9 cellular contexts compared by ENCODE assay signal in genomic region chr6:107822154-107823046, GRCh38. TPM values are rescaled to one million over a fixed set of nuclear protein-coding genes. Genes with fewer than 3 reads are reported as not detected.
DNase-seq lines count a peak whose midpoint lies in the region; ATAC-seq and TF ChIP-seq lines count a peak whose summit lies in the region.
"Had no signal": no experiment of that assay in that cellular context is flagged by ENCODE, and none has a peak within 500 bp of the region (broad histone marks: within the 10 kb centered on the region; RNA-seq: fewer than 3 reads in every experiment).

No MANE protein-coding gene starts in this region.

- no peak for TF ChIP-seq POLR2A in body of pancreas (IDR thresholded peaks at IDR 0.05)

- peaks cover 67% of the 10 kb centered on the region for H3K4me1 Mint-ChIP-seq in stimulated activated memory B cell treated with anti-CD40 and anti-IgM and Interleukin-4, amounts not matched to agents 10 μg/mL and 1 μg/mL and 100 μg/mL, for 72 hours
- H3K4me1 Mint-ChIP-seq in glutamatergic neuron (ENCODE audit: low read depth, unreplicated experiment), result peaks cover 14% of the 10 kb centered on the region

- ATAC-seq in GM21528 (IDR thresholded peaks at IDR 0.05; ENCODE audit: low FRiP score, unreplicated experiment) (peak; percentile 55), body of pancreas (no peak), GM18519 (IDR thresholded peaks at IDR 0.05; ENCODE audit: low FRiP score, unreplicated experiment) (no peak)
- ATAC-seq in stimulated activated memory B cell treated with anti-CD40 and anti-IgM and Interleukin-4, amounts not matched to agents 10 μg/mL and 1 μg/mL and 100 μg/mL, for 72 hours, result no peak
- ATAC-seq: Panc1 had no signal

- H3K9me3 ChIP-seq in OCI-LY7 (ENCODE audit: low read length), result no peaks in the 10 kb centered on the region
- H3K9me3 ChIP-seq in body of pancreas, result no peaks in the 10 kb centered on the region

- no peaks in the 10 kb centered on the region for H4K20me1 ChIP-seq in OCI-LY7 (ENCODE audit: insufficient read depth, low read length)

- H3K36me3 Mint-ChIP-seq in stimulated activated memory B cell treated with anti-CD40 and anti-IgM and Interleukin-4, amounts not matched to agents 10 μg/mL and 1 μg/mL and 100 μg/mL, for 72 hours, result no peaks in the 10 kb centered on the region
- no peaks in the 10 kb centered on the region for H3K36me3 Mint-ChIP-seq in glutamatergic neuron (ENCODE audit: unreplicated experiment)

- H3K4me3 ChIP-seq in OCI-LY7 (ENCODE audit: low read depth, low read length, poor library complexity, severe bottlenecking) (peak overlapping the region; percentile 60), body of pancreas (no peak overlapping the region)

- peak overlapping the region; percentile 74 for H3K4me2 ChIP-seq in OCI-LY7 (ENCODE audit: low read length)

- H3K36me3 ChIP-seq in OCI-LY7 (ENCODE audit: insufficient read depth, low read length) (no peaks in the 10 kb centered on the region), body of pancreas (replicated peaks in 1 of 2; ENCODE audit: insufficient read depth in 1 of 2, low read depth in 2 of 2) (no peaks in the 10 kb centered on the region)

- POLR2A ChIA-PET in OCI-LY7 (lab: Charles Lee), result interaction anchor here (0.6 to 1.7 kb wide), 14 partner anchors 9 to 1482 kb away, joined by 3 to 8 read pairs (median 3); no protein-coding TSS in a partner anchor

- H3K79me2 ChIP-seq in OCI-LY7 (ENCODE audit: insufficient read depth, low read depth, low read length), result no peaks in the 10 kb centered on the region

- DNase-seq in OCI-LY7 (ENCODE audit: low spot score) (peak; percentile 55), body of pancreas (peak in 3 of 4 donors; percentile 21 to 25 (median 25)), glutamatergic neuron (no peak), SIG-M5 treated with dmso at 0.1 percent for 504 hours (lab: John Stamatoyannopoulos, UW; ENCODE audit: unreplicated experiment) (no peak), cerebellar nuclear complex (lab: John Stamatoyannopoulos, UW) (no peak)

- H3K9me2 ChIP-seq in OCI-LY7 (ENCODE audit: insufficient read depth, low read length), result no peaks in the 10 kb centered on the region

- no peaks in the 10 kb centered on the region for H3K9me3 Mint-ChIP-seq in stimulated activated memory B cell treated with anti-CD40 and anti-IgM and Interleukin-4, amounts not matched to agents 10 μg/mL and 1 μg/mL and 100 μg/mL, for 72 hours
- H3K9me3 Mint-ChIP-seq in glutamatergic neuron (ENCODE audit: unreplicated experiment), result no peaks in the 10 kb centered on the region

- CTCF ChIA-PET in OCI-LY7 (lab: Charles Lee; ENCODE audit: unreplicated experiment), result no interaction called here

- 32 to 46% methylated on average over 9 of the region's 9 CpGs for WGBS in body of pancreas, 2 donors

- no peaks in the 10 kb centered on the region for H3K27me3 Mint-ChIP-seq in stimulated activated memory B cell treated with anti-CD40 and anti-IgM and Interleukin-4, amounts not matched to agents 10 μg/mL and 1 μg/mL and 100 μg/mL, for 72 hours
- H3K27me3 Mint-ChIP-seq in glutamatergic neuron (ENCODE audit: unreplicated experiment), result no peaks in the 10 kb centered on the region

- no peaks in the 10 kb centered on the region for H3K27me3 ChIP-seq in body of pancreas

- intact Hi-C loops in OCI-LY7 (cut with micrococcal nuclease; ENCODE audit: unreplicated experiment) (loop anchor here (2.0 kb wide), 1 partner anchor 86 kb away; no protein-coding TSS in a partner anchor), body of pancreas (cut with DNase I) (no loop called here)

- BruUV-seq in OCI-LY7 (replicated peaks; lab: Mats Ljungman, UMichigan), result no TSS peak

- TF ChIP-seq CTCF in OCI-LY7 (conservative IDR thresholded peaks at IDR 0.05; ENCODE audit: low read length) (no peak), body of pancreas (IDR thresholded peaks at IDR 0.05) (no peak), glutamatergic neuron (IDR thresholded peaks at IDR 0.05; ENCODE audit: partially characterized antibody, unreplicated experiment) (no peak)

- peak overlapping the region; percentile 80 for H3K4me3 Mint-ChIP-seq in stimulated activated memory B cell treated with anti-CD40 and anti-IgM and Interleukin-4, amounts not matched to agents 10 μg/mL and 1 μg/mL and 100 μg/mL, for 72 hours
- no peak overlapping the region for H3K4me3 Mint-ChIP-seq in glutamatergic neuron (ENCODE audit: unreplicated experiment)

- peak overlapping the region; percentile 96 for H2AFZ ChIP-seq in OCI-LY7 (ENCODE audit: low read length)

- peak overlapping the region; percentile 98 for H3K27ac Mint-ChIP-seq in stimulated activated memory B cell treated with anti-CD40 and anti-IgM and Interleukin-4, amounts not matched to agents 10 μg/mL and 1 μg/mL and 100 μg/mL, for 72 hours
- no peak overlapping the region for H3K27ac Mint-ChIP-seq in glutamatergic neuron (ENCODE audit: unreplicated experiment)

- H3K4me1 ChIP-seq in OCI-LY7 (ENCODE audit: insufficient read depth, low read length, poor library complexity, severe bottlenecking) (peaks cover 28% of the 10 kb centered on the region), body of pancreas (peaks cover 68% of the 10 kb centered on the region)

- H3K27ac ChIP-seq in OCI-LY7 (ENCODE audit: low read depth, low read length, poor library complexity, severe bottlenecking) (no peak overlapping the region), body of pancreas (peak overlapping the region in 3 of 4 donors; percentile 67 to 87 (median 68))

RNA-seq across cellular contexts. Expression of gene SCML4, which starts 1.7 kb away (rescaled TPM):
- total RNA-seq in OCI-LY7 (2014; rRNA removed; shearing (Covaris generic)), result 0.77 and 1.5 TPM in 2 replicates
- total RNA-seq in OCI-LY7 (2022), result 1.7 and 3.0 TPM in 2 replicates
- total RNA-seq in body of pancreas, result 1 to 10 TPM in 1 of 2 donors, under 1 TPM in 1; 0.78 to 6.9 TPM
- not detected for total RNA-seq in glutamatergic neuron (ENCODE audit: unreplicated experiment)

Comparison
In these comparisons a context has a peak if more than half of its experiments do, and no peak if none do; other contexts are left out.
1. DNase-seq: peak in OCI-LY7 (single experiment) and body of pancreas (3 of 4); none in glutamatergic neuron (single experiment), SIG-M5 treated with dmso at 0.1 percent for 504 hours (single experiment) and cerebellar nuclear complex (0 of 2).